Comparison of ENCODE assay signal across 9 cellular contexts in genomic region chr18:52339891-52340371, GRCh38. TPM values are rescaled to one million over a fixed set of nuclear protein-coding genes. Genes with fewer than 3 reads are reported as not detected.
DNase-seq lines count a peak whose midpoint lies in the region; ATAC-seq and TF ChIP-seq lines count a peak whose summit lies in the region.
"Had no signal": no experiment of that assay in that cellular context is flagged by ENCODE, and none has a peak within 500 bp of the region (broad histone marks: within the 10 kb centered on the region; RNA-seq: fewer than 3 reads in every experiment).

A gene with protein sequence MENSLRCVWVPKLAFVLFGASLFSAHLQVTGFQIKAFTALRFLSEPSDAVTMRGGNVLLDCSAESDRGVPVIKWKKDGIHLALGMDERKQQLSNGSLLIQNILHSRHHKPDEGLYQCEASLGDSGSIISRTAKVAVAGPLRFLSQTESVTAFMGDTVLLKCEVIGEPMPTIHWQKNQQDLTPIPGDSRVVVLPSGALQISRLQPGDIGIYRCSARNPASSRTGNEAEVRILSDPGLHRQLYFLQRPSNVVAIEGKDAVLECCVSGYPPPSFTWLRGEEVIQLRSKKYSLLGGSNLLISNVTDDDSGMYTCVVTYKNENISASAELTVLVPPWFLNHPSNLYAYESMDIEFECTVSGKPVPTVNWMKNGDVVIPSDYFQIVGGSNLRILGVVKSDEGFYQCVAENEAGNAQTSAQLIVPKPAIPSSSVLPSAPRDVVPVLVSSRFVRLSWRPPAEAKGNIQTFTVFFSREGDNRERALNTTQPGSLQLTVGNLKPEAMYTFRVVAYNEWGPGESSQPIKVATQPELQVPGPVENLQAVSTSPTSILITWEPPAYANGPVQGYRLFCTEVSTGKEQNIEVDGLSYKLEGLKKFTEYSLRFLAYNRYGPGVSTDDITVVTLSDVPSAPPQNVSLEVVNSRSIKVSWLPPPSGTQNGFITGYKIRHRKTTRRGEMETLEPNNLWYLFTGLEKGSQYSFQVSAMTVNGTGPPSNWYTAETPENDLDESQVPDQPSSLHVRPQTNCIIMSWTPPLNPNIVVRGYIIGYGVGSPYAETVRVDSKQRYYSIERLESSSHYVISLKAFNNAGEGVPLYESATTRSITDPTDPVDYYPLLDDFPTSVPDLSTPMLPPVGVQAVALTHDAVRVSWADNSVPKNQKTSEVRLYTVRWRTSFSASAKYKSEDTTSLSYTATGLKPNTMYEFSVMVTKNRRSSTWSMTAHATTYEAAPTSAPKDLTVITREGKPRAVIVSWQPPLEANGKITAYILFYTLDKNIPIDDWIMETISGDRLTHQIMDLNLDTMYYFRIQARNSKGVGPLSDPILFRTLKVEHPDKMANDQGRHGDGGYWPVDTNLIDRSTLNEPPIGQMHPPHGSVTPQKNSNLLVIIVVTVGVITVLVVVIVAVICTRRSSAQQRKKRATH (N-terminal part only) (plus strand): TSS chr18:52340197. CDS start chr18:52340788, 591 bp downstream.

- H3K4me1 Mint-ChIP-seq in brain: peaks cover 13% of the 10 kb centered on the region
- peaks cover 18% of the 10 kb centered on the region for H3K4me1 Mint-ChIP-seq in type B pancreatic cell (ENCODE audit: unreplicated experiment)
- H3K4me1 Mint-ChIP-seq: naive B cell had no signal

- H3K9me3 Mint-ChIP-seq in brain: peaks cover 0 to 2% (median 0%) of the 10 kb centered on the region in 5 experiments
- peaks cover 9% of the 10 kb centered on the region for H3K9me3 Mint-ChIP-seq in type B pancreatic cell

- H3K27ac Mint-ChIP-seq in brain (peak within 1 kb of the TSS in 2 of 5 experiments; percentile 49 to 74), type B pancreatic cell (peak within 1 kb of the TSS; percentile 51)
- H3K27ac Mint-ChIP-seq: naive B cell had no signal

- peak; percentile 44 for DNase-seq in NCI-H1417 treated with DMSO at 0.1 percent for 48 hours (lab: John Stamatoyannopoulos, UW)
- peak in 1 of 2 donors; percentile 28 for DNase-seq in left colon
- peak; percentile 78 for DNase-seq in type B pancreatic cell (ENCODE audit: extremely low spot score, unreplicated experiment)
- DNase-seq: naive B cell had no signal

- intact Hi-C loops in left colon (cut with DNase I, micrococcal nuclease): no loop called here

- TF ChIP-seq CTCF in GM12873 (IDR thresholded peaks at IDR 0.05; ENCODE audit: insufficient read depth, low read depth, low read length, missing control alignments) (peak; percentile 63), brain (conservative IDR thresholded peaks at IDR 0.05) (peak; percentile 64 to 80), type B pancreatic cell (conservative IDR thresholded peaks at IDR 0.05) (peak; percentile 73)

- H3K4me3 Mint-ChIP-seq in brain (peak within 1 kb of the TSS in 1 of 5 experiments; percentile 12), type B pancreatic cell (no peak within 1 kb of the TSS)
- H3K4me3 Mint-ChIP-seq: naive B cell had no signal

- H3K36me3 Mint-ChIP-seq in brain: no peaks in the 10 kb centered on the region
- H3K36me3 Mint-ChIP-seq in type B pancreatic cell: no peaks in the 10 kb centered on the region

- ATAC-seq in left colon (peak; percentile 41), HG02938 (IDR thresholded peaks at IDR 0.05; ENCODE audit: unreplicated experiment) (no peak), HG02642 (IDR thresholded peaks at IDR 0.05; ENCODE audit: poor library complexity, unreplicated experiment) (no peak), GM18870 (IDR thresholded peaks at IDR 0.05; ENCODE audit: unreplicated experiment) (no peak)

- H3K27me3 Mint-ChIP-seq in brain (peaks cover 50% of the 10 kb centered on the region), type B pancreatic cell (peaks cover 63% of the 10 kb centered on the region)

RNA-seq across cellular contexts. Expression of the gene that starts here (rescaled TPM):
- polyA plus RNA-seq in brain (ENCODE audit: insufficient read depth, low read depth, low replicate concordance): 0.36 TPM
- total RNA-seq in left colon: under 1 TPM; 0.18 to 0.34 TPM
- total RNA-seq in type B pancreatic cell (ENCODE audit: low replicate concordance): 5.4 and 11.6 TPM in 2 replicates

Comparison
In these comparisons a context has a peak if more than half of its experiments do, and no peak if none do; other contexts are left out.
1. Peak in ATAC-seq in left colon; RNA of the gene not detected or under 1 TPM.